21 cellular contexts compared by ENCODE assay signal in the genomic region with DNA sequence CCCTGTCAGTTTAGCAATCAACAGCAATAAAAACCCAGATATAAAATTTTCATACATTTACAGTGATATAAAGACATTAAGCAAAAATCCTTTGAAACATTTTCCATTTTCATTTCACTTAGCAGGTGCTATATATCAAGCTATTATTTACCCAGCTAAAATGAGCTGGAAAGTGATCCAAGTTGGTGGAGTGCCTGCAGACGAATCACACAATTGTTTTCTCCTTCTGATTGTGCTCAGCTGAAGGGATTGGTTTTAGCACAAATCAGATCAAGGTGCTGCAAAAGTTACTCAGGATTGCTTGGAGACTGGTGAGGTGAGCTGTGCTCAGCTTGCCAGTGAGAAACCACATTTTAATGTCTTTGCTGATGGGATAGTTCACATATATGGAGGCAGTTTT.
"Had no signal": no experiment of that assay in that cellular context is flagged by ENCODE, and none has a peak within 500 bp of the region (broad histone marks: within the 10 kb centered on the region; RNA-seq: fewer than 3 reads in every experiment).

No MANE protein-coding gene starts in this region.

- H3K4me2 ChIP-seq: PC-9 had no signal

- H3K36me3 ChIP-seq: Peyer's patch, SJSA1 had no signal

- H3K4me1 ChIP-seq: Peyer's patch, SJSA1 had no signal

- H2AFZ ChIP-seq: PC-9 had no signal

- H3K27ac ChIP-seq: PC-9, Peyer's patch, SJSA1, SK-N-MC had no signal

- H3K27me3 ChIP-seq: Peyer's patch, SJSA1 had no signal

- H3K4me3 ChIP-seq: PC-9, Peyer's patch, SJSA1, SK-N-MC had no signal

- DNase-seq: KBM-7; MV-4-11; NCI-H1048; NCI-H1105; NCI-H1417; NCI-H1436 treated with DMSO at 0.1 percent for 48 hours; NCI-H1694; NCI-H187 treated with DMSO at 0.1 percent for 48 hours; NCI-H2029 treated with DMSO at 0.1 percent for 48 hours; NCI-H2171 treated with DMSO at 0.1 percent for 48 hours; NCI-H2227 treated with DMSO at 0.1 percent for 48 hours; NCI-H524; NCI-H526 treated with DMSO at 0.1 percent for 48 hours; NCI-H748 treated with DMSO at 0.1 percent for 48 hours; NK-92 treated with Interleukin-12 subunit alpha and Interleukin-12 subunit beta, amount 100 ng/mL, for 24 hours; PC-9; Peyer's patch; SHP77 treated with DMSO at 0.1 percent for 48 hours had no signal

- ATAC-seq: Right ventricle myocardium inferior had no signal
